In genomic region chr12:10771132-10771733, GRCh38 we compare ENCODE assay signal across 8 cellular contexts. TPM values are rescaled to one million over a fixed set of nuclear protein-coding genes. Genes with fewer than 3 reads are reported as not detected.
DNase-seq lines count a peak whose midpoint lies in the region; ATAC-seq, FAIRE-seq and TF ChIP-seq lines count a peak whose summit lies in the region.

No MANE protein-coding gene starts in this region.

- no peaks in the 10 kb centered on the region for H3K9me3 ChIP-seq in H1 (ENCODE audit: insufficient read depth in 2 of 2, low read depth in 1 of 2, low read length in 1 of 2)

- H2AK5ac ChIP-seq in H1 (ENCODE audit: low read depth, low read length), result no peak overlapping the region

- H4K20me1 ChIP-seq in H1 (replicated peaks in 1 of 2; ENCODE audit: control insufficient read depth in 1 of 2, insufficient read depth in 2 of 2, low read length in 2 of 2), result no peaks in the 10 kb centered on the region

- 35% methylated on average over 1 of the region's 1 CpG; no CpG with 5 or more reads in 1 of the 2 experiments for WGBS in H1 (ENCODE audit: extremely low coverage in 1 of 2, insufficient coverage in 1 of 2, insufficient read length in 1 of 2, insufficient replicate concordance in 2 of 2, low coverage in 1 of 2, low lambda C conversion rate in 2 of 2, missing lambda C conversion rate in 1 of 2), 2 experiments

- no peak overlapping the region for H3K4ac ChIP-seq in H1 (replicated peaks; ENCODE audit: insufficient read length, low read depth, low read length)

- H3K23me2 ChIP-seq in H1 (ENCODE audit: low read depth, low read length), result no peaks in the 10 kb centered on the region

- no peak for TF ChIP-seq EP300 in H1 (IDR thresholded peaks at IDR 0.05; ENCODE audit: borderline replicate concordance in 1 of 2, low read depth in 2 of 2, low read length in 2 of 2)

- no peaks in the 10 kb centered on the region for H3K36me3 Mint-ChIP-seq in activated CD8-positive, alpha-beta T cell treated with anti-CD3 and anti-CD28 coated beads for 36 hours (ENCODE audit: low read depth)
- no peaks in the 10 kb centered on the region for H3K36me3 Mint-ChIP-seq in activated CD8-positive, alpha-beta T cell treated with anti-CD3 and anti-CD28 coated beads, Interleukin-2, amount 10 ng/mL, durations not matched to agents 7 days and 5 days (ENCODE audit: low read depth)
- H3K36me3 Mint-ChIP-seq in naive B cell, result no peaks in the 10 kb centered on the region

- peak; percentile 58 for ATAC-seq in activated CD8-positive, alpha-beta T cell treated with anti-CD3 and anti-CD28 coated beads for 36 hours
- no peak for ATAC-seq in activated CD8-positive, alpha-beta T cell treated with anti-CD3 and anti-CD28 coated beads, Interleukin-2, amount 10 ng/mL, durations not matched to agents 7 days and 5 days
- peak in 1 of 2 donors; percentile 48 for ATAC-seq in naive B cell (ENCODE audit: low read depth in 2 of 2)
- no peak for ATAC-seq in GM18861 (IDR thresholded peaks at IDR 0.05; ENCODE audit: unreplicated experiment)

- H2BK120ac ChIP-seq in H1 (replicated peaks; ENCODE audit: low read depth, low read length), result no peak overlapping the region

- no peak overlapping the region for H2BK20ac ChIP-seq in H1 (ENCODE audit: low read length)

- intact Hi-C loops in activated CD8-positive, alpha-beta T cell treated with anti-CD3 and anti-CD28 coated beads for 36 hours (cut with micrococcal nuclease), result loop anchor here (2.0 to 5.0 kb wide), 2 partner anchors 426 to 716 kb away; no protein-coding TSS in a partner anchor

- H3K27ac Mint-ChIP-seq in activated CD8-positive, alpha-beta T cell treated with anti-CD3 and anti-CD28 coated beads for 36 hours, result no peak overlapping the region
- H3K27ac Mint-ChIP-seq in activated CD8-positive, alpha-beta T cell treated with anti-CD3 and anti-CD28 coated beads, Interleukin-2, amount 10 ng/mL, durations not matched to agents 7 days and 5 days, result no peak overlapping the region
- no peak overlapping the region for H3K27ac Mint-ChIP-seq in naive B cell

- no peaks in the 10 kb centered on the region for H3K79me1 ChIP-seq in H1 (ENCODE audit: low read depth, low read length)

- H3K27ac ChIP-seq in H1 (ENCODE audit: low read depth, low read length), result no peak overlapping the region

- peak; percentile 7 for FAIRE-seq in H1 (lab: Jason Lieb, UNC)

- no peaks in the 10 kb centered on the region for H3K36me3 ChIP-seq in H1 (ENCODE audit: control insufficient read depth in 2 of 4, insufficient read depth in 4 of 4, low read length in 3 of 4)

- TF ChIP-seq CTCF in activated CD8-positive, alpha-beta T cell treated with anti-CD3 and anti-CD28 coated beads for 36 hours (IDR thresholded peaks at IDR 0.05), result peak; percentile 61
- TF ChIP-seq CTCF in H1 (IDR thresholded peaks at IDR 0.05; ENCODE audit: control extremely low read depth in 1 of 3, insufficient read depth in 1 of 3, low read depth in 1 of 3, low read length in 3 of 3), result peak in 2 of 3 experiments; percentile 28 to 47; a peak in 2 of 4 replicates

- no peaks in the 10 kb centered on the region for H3K4me1 ChIP-seq in H1 (replicated peaks in 1 of 4; ENCODE audit: control insufficient read depth in 3 of 4, insufficient read depth in 4 of 4, low read length in 3 of 4)

- no peak overlapping the region for H3K4me3 Mint-ChIP-seq in activated CD8-positive, alpha-beta T cell treated with anti-CD3 and anti-CD28 coated beads for 36 hours
- no peak overlapping the region for H3K4me3 Mint-ChIP-seq in activated CD8-positive, alpha-beta T cell treated with anti-CD3 and anti-CD28 coated beads, Interleukin-2, amount 10 ng/mL, durations not matched to agents 7 days and 5 days
- no peak overlapping the region for H3K4me3 Mint-ChIP-seq in naive B cell

- TF ChIP-seq POLR2A in H1 (IDR thresholded peaks at IDR 0.05; ENCODE audit: control extremely low read depth in 1 of 2, low read depth in 2 of 2, low read length in 2 of 2), result no peak

- H3K27me3 ChIP-seq in H1 (replicated peaks in 1 of 4; ENCODE audit: control insufficient read depth in 3 of 4, extremely low read depth in 1 of 4, insufficient read depth in 3 of 4, low read length in 3 of 4), result no peaks in the 10 kb centered on the region

- no peak overlapping the region for H3K14ac ChIP-seq in H1 (ENCODE audit: insufficient read length)

- H3K18ac ChIP-seq in H1 (ENCODE audit: extremely low read depth, low read length), result no peak overlapping the region

- no peak overlapping the region for H2AFZ ChIP-seq in H1 (ENCODE audit: low read length)

- H2BK15ac ChIP-seq in H1 (ENCODE audit: low read length), result no peak overlapping the region

- H3K9ac ChIP-seq in H1 (replicated peaks in 1 of 4; ENCODE audit: extremely low read depth in 1 of 4, low read depth in 3 of 4, low read length in 3 of 4), result no peak overlapping the region

- peaks cover 27% of the 10 kb centered on the region for H3K27me3 Mint-ChIP-seq in activated CD8-positive, alpha-beta T cell treated with anti-CD3 and anti-CD28 coated beads for 36 hours
- H3K27me3 Mint-ChIP-seq in activated CD8-positive, alpha-beta T cell treated with anti-CD3 and anti-CD28 coated beads, Interleukin-2, amount 10 ng/mL, durations not matched to agents 7 days and 5 days (ENCODE audit: low read depth), result peaks cover 57% of the 10 kb centered on the region
- H3K27me3 Mint-ChIP-seq in naive B cell, result peaks cover 20 to 56% (median 55%) of the 10 kb centered on the region in 3 donors

- CTCF ChIA-PET in activated CD8-positive, alpha-beta T cell treated with anti-CD3 and anti-CD28 coated beads for 36 hours (lab: Charles Lee), result interaction anchor here (0.7 to 6.6 kb wide), 11 partner anchors 21 to 722 kb away, joined by 3 to 69 read pairs (median 4); partner anchors contain the start of gene SMIM10L1
- CTCF ChIA-PET in activated CD8-positive, alpha-beta T cell treated with anti-CD3 and anti-CD28 coated beads, Interleukin-2, amount 10 ng/mL, durations not matched to agents 7 days and 5 days (lab: Charles Lee), result interaction anchor here (0.6 to 4.3 kb wide), 12 partner anchors 11 to 1262 kb away, joined by 3 to 37 read pairs (median 3); partner anchors contain the start of gene PRR4
- CTCF ChIA-PET in H1 (lab: Charles Lee; ENCODE audit: partially characterized antibody), result interaction anchor here (0.7 to 6.8 kb wide), 20 partner anchors 8 to 739 kb away, joined by 3 to 75 read pairs (median 4); no protein-coding TSS in a partner anchor

- no peak overlapping the region for H4K8ac ChIP-seq in H1 (ENCODE audit: extremely low read depth, insufficient read depth, low read length)

- no peaks in the 10 kb centered on the region for H3K9me3 Mint-ChIP-seq in activated CD8-positive, alpha-beta T cell treated with anti-CD3 and anti-CD28 coated beads for 36 hours
- no peaks in the 10 kb centered on the region for H3K9me3 Mint-ChIP-seq in activated CD8-positive, alpha-beta T cell treated with anti-CD3 and anti-CD28 coated beads, Interleukin-2, amount 10 ng/mL, durations not matched to agents 7 days and 5 days (ENCODE audit: insufficient read depth)
- no peaks in the 10 kb centered on the region for H3K9me3 Mint-ChIP-seq in naive B cell

- H3K56ac ChIP-seq in H1 (replicated peaks; ENCODE audit: insufficient read length, low read depth, low read length), result no peak overlapping the region

- no peaks in the 10 kb centered on the region for H3K4me1 Mint-ChIP-seq in activated CD8-positive, alpha-beta T cell treated with anti-CD3 and anti-CD28 coated beads for 36 hours (ENCODE audit: low read depth)
- H3K4me1 Mint-ChIP-seq in activated CD8-positive, alpha-beta T cell treated with anti-CD3 and anti-CD28 coated beads, Interleukin-2, amount 10 ng/mL, durations not matched to agents 7 days and 5 days (ENCODE audit: low read depth), result no peaks in the 10 kb centered on the region
- H3K4me1 Mint-ChIP-seq in naive B cell, result no peaks in the 10 kb centered on the region

- DNase-seq in activated CD8-positive, alpha-beta T cell treated with anti-CD3 and anti-CD28 coated beads for 36 hours, result no peak
- DNase-seq in activated CD8-positive, alpha-beta T cell treated with anti-CD3 and anti-CD28 coated beads, Interleukin-2, amount 10 ng/mL, durations not matched to agents 7 days and 5 days, result no peak
- DNase-seq in NCI-H460 (ENCODE audit: extremely low read depth, low read depth) (peak; percentile 18), H1 (ENCODE audit: low read depth in 1 of 2, low spot score in 2 of 2) (no peak), naive B cell (peak; percentile 27), NCI-H1048 (lab: John Stamatoyannopoulos, UW) (no peak)
- DNase-seq in stimulated activated CD4-positive, alpha-beta T cell treated with anti-CD3 and anti-CD28 coated beads, Interleukin-4, amount 100 ng/mL, for 24 hours, result no peak

- no peak overlapping the region for H3K23ac ChIP-seq in H1 (ENCODE audit: insufficient read length)

- TF ChIP-seq RAD21 in H1 (IDR thresholded peaks at IDR 0.05 in 1 of 2, conservative IDR thresholded peaks at IDR 0.05 in 1 of 2; ENCODE audit: low read depth in 2 of 2, low read length in 2 of 2), result peak; percentile 70 to 86

- no peak overlapping the region for H4K5ac ChIP-seq in H1 (ENCODE audit: insufficient read length, low read depth, low read length)

- POLR2A ChIA-PET in activated CD8-positive, alpha-beta T cell treated with anti-CD3 and anti-CD28 coated beads for 36 hours (lab: Charles Lee), result no interaction called here
- POLR2A ChIA-PET in activated CD8-positive, alpha-beta T cell treated with anti-CD3 and anti-CD28 coated beads, Interleukin-2, amount 10 ng/mL, durations not matched to agents 7 days and 5 days (lab: Charles Lee), result no interaction called here
- POLR2A ChIA-PET in H1 (lab: Charles Lee; ENCODE audit: partially characterized antibody), result no interaction called here

- no peak overlapping the region for H4K91ac ChIP-seq in H1 (replicated peaks; ENCODE audit: insufficient read length, low read length)

- H2BK5ac ChIP-seq in H1 (ENCODE audit: low read depth, low read length), result no peak overlapping the region

- H3K4me2 ChIP-seq in H1 (ENCODE audit: insufficient read depth in 1 of 2, low read depth in 2 of 2, low read length in 2 of 2), result no peak overlapping the region

- H2BK12ac ChIP-seq in H1 (ENCODE audit: low read depth, low read length), result no peak overlapping the region

- H3K4me3 ChIP-seq in H1 (ENCODE audit: extremely low read depth in 1 of 4, insufficient read depth in 2 of 4, low read depth in 3 of 4, low read length in 4 of 4), result no peak overlapping the region

- no peaks in the 10 kb centered on the region for H3K79me2 ChIP-seq in H1 (ENCODE audit: control insufficient read depth in 1 of 2, insufficient read depth in 2 of 2, low read length in 2 of 2)

RNA-seq across cellular contexts. Expression of gene TAS2R7, which starts 31.2 kb away (rescaled TPM):
- total RNA-seq in activated CD8-positive, alpha-beta T cell treated with anti-CD3 and anti-CD28 coated beads for 36 hours, result not detected
- total RNA-seq in activated CD8-positive, alpha-beta T cell treated with anti-CD3 and anti-CD28 coated beads, Interleukin-2, amount 10 ng/mL, durations not matched to agents 7 days and 5 days, result not detected
- not detected in 2 replicates for total RNA-seq in NCI-H460 (2014; rRNA removed; shearing (Covaris generic))
- not detected in 2 replicates for polyA plus RNA-seq in NCI-H460 (2014; cell fraction: nucleus; rRNA removed)
- not detected in 2 replicates for total RNA-seq in H1 (2021; fragmentation: NEBNext Ultra II Directional; extraction: Animal tissue kit (Norgen Biotek cat#: 25700))
- not detected in 2 replicates for polyA plus RNA-seq in H1 (2011; rRNA removed)
- polyA plus RNA-seq in H1 (2011; cell fraction: cytosol; rRNA removed), result not detected
- not detected for polyA plus RNA-seq in H1 (2011; cell fraction: nucleus; rRNA removed)
- polyA plus RNA-seq in H1 (2012, experiment 1 of 2), result not detected in 4 replicates
- not detected for polyA plus RNA-seq in H1 (2012, experiment 2 of 2)
- not detected for polyA plus RNA-seq in H1 (2013, experiment 1 of 2)
- not detected for polyA plus RNA-seq in H1 (2013, experiment 2 of 2)
- polyA minus RNA-seq in H1 (2011; rRNA and poly(A)+ RNA removed), result not detected in 2 replicates
- polyA minus RNA-seq in H1 (2011; cell fraction: cytosol; rRNA and poly(A)+ RNA removed), result not detected
- 0.60 TPM for polyA minus RNA-seq in H1 (2011; cell fraction: nucleus; rRNA and poly(A)+ RNA removed)
- polyA plus RNA-seq in naive B cell (ENCODE audit: low read depth in 6 of 6), result not detected

RNA-seq across cellular contexts. Expression of gene TAS2R8, which starts 35.9 kb away (rescaled TPM):
- total RNA-seq in activated CD8-positive, alpha-beta T cell treated with anti-CD3 and anti-CD28 coated beads for 36 hours, result not detected
- not detected for total RNA-seq in activated CD8-positive, alpha-beta T cell treated with anti-CD3 and anti-CD28 coated beads, Interleukin-2, amount 10 ng/mL, durations not matched to agents 7 days and 5 days
- not detected in 2 replicates for total RNA-seq in NCI-H460 (2014; rRNA removed; shearing (Covaris generic))
- polyA plus RNA-seq in NCI-H460 (2014; cell fraction: nucleus; rRNA removed), result not detected in 2 replicates
- not detected in 2 replicates for total RNA-seq in H1 (2021; fragmentation: NEBNext Ultra II Directional; extraction: Animal tissue kit (Norgen Biotek cat#: 25700))
- polyA plus RNA-seq in H1 (2011; rRNA removed) (not detected in 2 replicates), naive B cell (ENCODE audit: low read depth in 6 of 6) (not detected)
- not detected for polyA plus RNA-seq in H1 (2011; cell fraction: cytosol; rRNA removed)
- polyA plus RNA-seq in H1 (2011; cell fraction: nucleus; rRNA removed), result not detected
- not detected in 4 replicates for polyA plus RNA-seq in H1 (2012, experiment 1 of 2)
- not detected for polyA plus RNA-seq in H1 (2012, experiment 2 of 2)
- not detected for polyA plus RNA-seq in H1 (2013, experiment 1 of 2)
- not detected for polyA plus RNA-seq in H1 (2013, experiment 2 of 2)
- polyA minus RNA-seq in H1 (2011; rRNA and poly(A)+ RNA removed), result not detected in 2 replicates
- polyA minus RNA-seq in H1 (2011; cell fraction: cytosol; rRNA and poly(A)+ RNA removed), result not detected
- not detected for polyA minus RNA-seq in H1 (2011; cell fraction: nucleus; rRNA and poly(A)+ RNA removed)

RNA-seq across cellular contexts. Expression of gene TAS2R9, which starts 38.7 kb away (rescaled TPM):
- not detected for total RNA-seq in activated CD8-positive, alpha-beta T cell treated with anti-CD3 and anti-CD28 coated beads for 36 hours
- total RNA-seq in activated CD8-positive, alpha-beta T cell treated with anti-CD3 and anti-CD28 coated beads, Interleukin-2, amount 10 ng/mL, durations not matched to agents 7 days and 5 days, result not detected
- total RNA-seq in NCI-H460 (2014; rRNA removed; shearing (Covaris generic)), result not detected in 2 replicates
- not detected in 2 replicates for polyA plus RNA-seq in NCI-H460 (2014; cell fraction: nucleus; rRNA removed)
- total RNA-seq in H1 (2021; fragmentation: NEBNext Ultra II Directional; extraction: Animal tissue kit (Norgen Biotek cat#: 25700)), result not detected in 2 replicates
- polyA plus RNA-seq in H1 (2011; rRNA removed) (not detected in 2 replicates), naive B cell (ENCODE audit: low read depth in 6 of 6) (not detected)
- not detected for polyA plus RNA-seq in H1 (2011; cell fraction: cytosol; rRNA removed)
- not detected for polyA plus RNA-seq in H1 (2011; cell fraction: nucleus; rRNA removed)
- polyA plus RNA-seq in H1 (2012, experiment 1 of 2), result not detected in 4 replicates
- not detected for polyA plus RNA-seq in H1 (2012, experiment 2 of 2)
- not detected for polyA plus RNA-seq in H1 (2013, experiment 1 of 2)
- polyA plus RNA-seq in H1 (2013, experiment 2 of 2), result not detected
- polyA minus RNA-seq in H1 (2011; rRNA and poly(A)+ RNA removed), result not detected in 2 replicates
- not detected for polyA minus RNA-seq in H1 (2011; cell fraction: cytosol; rRNA and poly(A)+ RNA removed)
- not detected for polyA minus RNA-seq in H1 (2011; cell fraction: nucleus; rRNA and poly(A)+ RNA removed)

RNA-seq across cellular contexts. Expression of gene YBX3, which starts 48.1 kb away (rescaled TPM):
- total RNA-seq in activated CD8-positive, alpha-beta T cell treated with anti-CD3 and anti-CD28 coated beads for 36 hours, result 100 to 1,000 TPM; 258 to 273 TPM
- total RNA-seq in activated CD8-positive, alpha-beta T cell treated with anti-CD3 and anti-CD28 coated beads, Interleukin-2, amount 10 ng/mL, durations not matched to agents 7 days and 5 days, result 10 to 100 TPM; 85.4 to 91.9 TPM
- total RNA-seq in NCI-H460 (2014; rRNA removed; shearing (Covaris generic)), result 193 and 216 TPM in 2 replicates
- polyA plus RNA-seq in NCI-H460 (2014; cell fraction: nucleus; rRNA removed), result 124 and 150 TPM in 2 replicates
- 480 and 495 TPM in 2 replicates for total RNA-seq in H1 (2021; fragmentation: NEBNext Ultra II Directional; extraction: Animal tissue kit (Norgen Biotek cat#: 25700))
- polyA plus RNA-seq in H1 (2011; rRNA removed) (83.1 and 155 TPM in 2 replicates), naive B cell (ENCODE audit: low read depth in 6 of 6) (100 to 1,000 TPM; 198 to 630 (median 365) TPM)
- polyA plus RNA-seq in H1 (2011; cell fraction: cytosol; rRNA removed), result 141 TPM
- polyA plus RNA-seq in H1 (2011; cell fraction: nucleus; rRNA removed), result 274 TPM
- polyA plus RNA-seq in H1 (2012, experiment 1 of 2), result 220 to 296 TPM (median 281 TPM) in 4 replicates
- 278 TPM for polyA plus RNA-seq in H1 (2012, experiment 2 of 2)
- polyA plus RNA-seq in H1 (2013, experiment 1 of 2), result 403 TPM
- 381 TPM for polyA plus RNA-seq in H1 (2013, experiment 2 of 2)
- polyA minus RNA-seq in H1 (2011; rRNA and poly(A)+ RNA removed), result 53.8 and 94.7 TPM in 2 replicates
- 116 TPM for polyA minus RNA-seq in H1 (2011; cell fraction: cytosol; rRNA and poly(A)+ RNA removed)
- polyA minus RNA-seq in H1 (2011; cell fraction: nucleus; rRNA and poly(A)+ RNA removed), result 163 TPM

RNA-seq across cellular contexts. Expression of gene TAS2R10, which starts 54.9 kb away (rescaled TPM):
- total RNA-seq in activated CD8-positive, alpha-beta T cell treated with anti-CD3 and anti-CD28 coated beads for 36 hours, result not detected
- total RNA-seq in activated CD8-positive, alpha-beta T cell treated with anti-CD3 and anti-CD28 coated beads, Interleukin-2, amount 10 ng/mL, durations not matched to agents 7 days and 5 days, result not detected
- total RNA-seq in NCI-H460 (2014; rRNA removed; shearing (Covaris generic)), result 0.25 TPM in 1 of 2 replicates, not detected in the other
- polyA plus RNA-seq in NCI-H460 (2014; cell fraction: nucleus; rRNA removed), result 1.0 TPM in 1 of 2 replicates, not detected in the other
- not detected in 2 replicates for total RNA-seq in H1 (2021; fragmentation: NEBNext Ultra II Directional; extraction: Animal tissue kit (Norgen Biotek cat#: 25700))
- polyA plus RNA-seq in H1 (2011; rRNA removed), result 0.08 and 0.14 TPM in 2 replicates
- 0.14 TPM for polyA plus RNA-seq in H1 (2011; cell fraction: cytosol; rRNA removed)
- 0.26 TPM for polyA plus RNA-seq in H1 (2011; cell fraction: nucleus; rRNA removed)
- not detected in 4 replicates for polyA plus RNA-seq in H1 (2012, experiment 1 of 2)
- not detected for polyA plus RNA-seq in H1 (2012, experiment 2 of 2)
- polyA plus RNA-seq in H1 (2013, experiment 1 of 2), result 0.12 TPM
- polyA plus RNA-seq in H1 (2013, experiment 2 of 2), result 0.04 TPM
- 0.19 and 0.46 TPM in 2 replicates for polyA minus RNA-seq in H1 (2011; rRNA and poly(A)+ RNA removed)
- not detected for polyA minus RNA-seq in H1 (2011; cell fraction: cytosol; rRNA and poly(A)+ RNA removed)
- polyA minus RNA-seq in H1 (2011; cell fraction: nucleus; rRNA and poly(A)+ RNA removed), result 0.90 TPM
- polyA plus RNA-seq in naive B cell (ENCODE audit: low read depth in 6 of 6), result not detected

Comparison
In these comparisons a context has a peak if more than half of its experiments do, and no peak if none do; other contexts are left out.
1. DNase-seq: peak in NCI-H460 (single experiment) and naive B cell (single experiment); none in activated CD8-positive, alpha-beta T cell treated with anti-CD3 and anti-CD28 coated beads for 36 hours (single experiment), activated CD8-positive, alpha-beta T cell treated with anti-CD3 and anti-CD28 coated beads, Interleukin-2, amount 10 ng/mL, durations not matched to agents 7 days and 5 days (single experiment), H1 (0 of 2), stimulated activated CD4-positive, alpha-beta T cell treated with anti-CD3 and anti-CD28 coated beads, Interleukin-4, amount 100 ng/mL, for 24 hours (single experiment) and NCI-H1048 (single experiment).